Comparison of ENCODE assay signal across 19 cellular contexts in the genomic region with DNA sequence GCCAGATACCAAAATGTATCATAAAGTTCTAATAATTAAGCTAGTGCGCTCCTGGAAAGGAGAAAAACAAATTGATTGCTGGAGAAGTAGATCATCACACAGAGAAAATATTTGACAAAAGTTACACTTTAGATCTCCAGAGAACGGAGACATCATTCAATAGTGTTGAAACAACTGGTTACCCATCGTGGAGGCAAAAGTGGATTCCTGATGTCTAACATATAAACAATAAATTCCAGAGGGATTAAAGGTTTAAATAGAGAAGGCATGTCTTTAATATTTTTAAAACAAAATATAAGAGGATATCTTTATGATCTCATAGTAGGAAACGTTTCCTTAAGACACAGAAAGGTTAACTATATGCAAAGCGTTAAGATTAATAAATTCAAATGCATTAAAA. TPM values are rescaled to one million over a fixed set of nuclear protein-coding genes. Genes with fewer than 3 reads are reported as not detected.
DNase-seq lines count a peak whose midpoint lies in the region; ATAC-seq, FAIRE-seq and TF ChIP-seq lines count a peak whose summit lies in the region.
"Had no signal": no experiment of that assay in that cellular context is flagged by ENCODE, and none has a peak within 500 bp of the region (broad histone marks: within the 10 kb centered on the region; RNA-seq: fewer than 3 reads in every experiment).

No MANE protein-coding gene starts in this region.

- H3K79me2 ChIP-seq in PC-3 (ENCODE audit: low read length) = peaks cover 100% of the 10 kb centered on the region
- H3K79me2 ChIP-seq in smooth muscle cell (ENCODE audit: low read depth) = peaks cover 98% of the 10 kb centered on the region

- H3K36me3 ChIP-seq in PC-3 (ENCODE audit: low read depth, low read length) (peaks cover 21% of the 10 kb centered on the region), smooth muscle cell (ENCODE audit: low read depth) (no peaks in the 10 kb centered on the region)
- H3K36me3 ChIP-seq: MG63 had no signal

- 49% methylated on average over 5 of the region's 5 CpGs for WGBS in smooth muscle cell (ENCODE audit: low lambda C conversion rate)

- peaks cover 51% of the 10 kb centered on the region for H4K20me1 ChIP-seq in PC-3 (ENCODE audit: low read length)
- H4K20me1 ChIP-seq in smooth muscle cell (ENCODE audit: low read depth) = peaks cover 94% of the 10 kb centered on the region

- no TSS peak for BruUV-seq in PC-3 (replicated peaks; lab: Mats Ljungman, UMichigan)

- peak; percentile 26 for FAIRE-seq in endometrium (lab: Jason Lieb, UNC)
- FAIRE-seq: HepG2 had no signal

- H3K4me3 ChIP-seq in PC-3 (ENCODE audit: low read length) = no peak overlapping the region
- H3K4me3 ChIP-seq in smooth muscle cell = no peak overlapping the region
- H3K4me3 ChIP-seq: MG63 had no signal

- H3K9me3 ChIP-seq in PC-3 (ENCODE audit: low read length) (no peaks in the 10 kb centered on the region), smooth muscle cell (replicated peaks; ENCODE audit: low read depth) (no peaks in the 10 kb centered on the region)

- TF ChIP-seq CTCF in PC-3 (conservative IDR thresholded peaks at IDR 0.05; ENCODE audit: low read depth, low read length) = no peak
- TF ChIP-seq CTCF in smooth muscle cell (IDR thresholded peaks at IDR 0.05; ENCODE audit: borderline replicate concordance, insufficient read depth, poor library complexity, severe bottlenecking) = no peak

- POLR2A ChIA-PET in PC-3 (lab: Charles Lee; ENCODE audit: unreplicated experiment) = no interaction called here

- H3K27me3 ChIP-seq in PC-3 (ENCODE audit: low read length) (no peaks in the 10 kb centered on the region), smooth muscle cell (ENCODE audit: low read depth) (no peaks in the 10 kb centered on the region)
- H3K27me3 ChIP-seq: MG63 had no signal

- H3F3A ChIP-seq in PC-3 (ENCODE audit: low read length, unreplicated experiment) (no peaks in the 10 kb centered on the region), smooth muscle cell (ENCODE audit: low read depth) (peaks cover 4% of the 10 kb centered on the region)

- H3K27ac ChIP-seq in PC-3 (ENCODE audit: low read length) (peak overlapping the region; percentile 22; the same call in 1 of the 2 replicates), smooth muscle cell (ENCODE audit: low read depth) (no peak overlapping the region)
- H3K27ac ChIP-seq: KMS-11, RWPE1 had no signal

- H3K4me1 ChIP-seq in PC-3 (ENCODE audit: insufficient read depth, low read length) (peaks cover 7% of the 10 kb centered on the region; the same call in 1 of the 2 replicates), smooth muscle cell (ENCODE audit: low read depth) (peaks cover 4% of the 10 kb centered on the region)

- peak; percentile 36 for DNase-seq in ELR (ENCODE audit: low read depth)
- no peak for DNase-seq in PC-3
- DNase-seq in smooth muscle cell (lab: John Stamatoyannopoulos, UW; ENCODE audit: unreplicated experiment) = no peak
- no peak for DNase-seq in NCI-H1092 treated with DMSO at 0.1 percent for 48 hours (lab: John Stamatoyannopoulos, UW)
- DNase-seq in NCI-H526 (lab: John Stamatoyannopoulos, UW) = no peak
- no peak for DNase-seq in NCI-H345 (lab: John Stamatoyannopoulos, UW)
- DNase-seq: Calu3; CD4-positive, alpha-beta memory T cell; DMS79; GF-D8; MG63; NCI-H1105 treated with DMSO at 0.1 percent for 48 hours; NCI-H1694 treated with DMSO at 0.1 percent for 48 hours; NCI-H226 had no signal

- H3K4me2 ChIP-seq in PC-3 (ENCODE audit: low read length) = 0 out of 2 replicates have a peak overlapping the region, but pooled peaks have one; percentile 12
- peak overlapping the region; percentile 35 for H3K4me2 ChIP-seq in smooth muscle cell
- H3K4me2 ChIP-seq: KMS-11 had no signal

- H3K9me2 ChIP-seq in PC-3 (replicated peaks; ENCODE audit: low read length) = no peaks in the 10 kb centered on the region

- no peak overlapping the region for H3K9ac ChIP-seq in PC-3 (ENCODE audit: low read length)
- no peak overlapping the region for H3K9ac ChIP-seq in smooth muscle cell (ENCODE audit: low read depth)
- H3K9ac ChIP-seq: KMS-11 had no signal

- intact Hi-C loops in PC-3 (cut with micrococcal nuclease) = loop anchor here (5.0 kb wide), 1 partner anchor 34 kb away; no protein-coding TSS in a partner anchor

- ATAC-seq in PC-3 (peak; percentile 10; the same call in 1 of the 2 replicates), GM18867 (IDR thresholded peaks at IDR 0.05; ENCODE audit: unreplicated experiment) (no peak)
- ATAC-seq: HepG2 had no signal

- H2AFZ ChIP-seq in PC-3 (ENCODE audit: low read length) (no peak overlapping the region), smooth muscle cell (ENCODE audit: low read depth) (no peak overlapping the region)

- CTCF ChIA-PET in PC-3 (lab: Charles Lee) = no interaction called here

RNA-seq across cellular contexts. Expression of a gene that starts 41.0 kb away (rescaled TPM):
- total RNA-seq in PC-3 (2014; rRNA removed) (68.0 and 69.2 TPM in 2 replicates), smooth muscle cell (26.0 and 27.9 TPM in 2 replicates)
- 5.1 and 11.0 TPM in 2 replicates for polyA plus RNA-seq in smooth muscle cell
